Comparison of ENCODE assay signal across 2 cellular contexts in the genomic region with DNA sequence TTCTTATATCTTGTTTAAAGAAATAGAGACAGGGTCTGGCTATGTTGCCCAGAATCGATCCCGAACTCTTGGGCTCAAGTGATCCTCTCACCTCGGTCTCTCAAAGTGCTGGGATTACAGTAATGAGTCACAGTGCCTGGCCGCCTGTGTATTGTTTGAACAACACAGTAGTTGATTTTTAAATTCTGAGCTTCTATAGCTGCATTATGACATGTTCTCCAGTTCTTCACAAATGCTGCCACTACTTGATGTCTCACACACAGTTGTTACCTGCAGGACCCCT.
TF ChIP-seq lines count a peak whose summit lies in the region.

No MANE protein-coding gene starts in this region.

TF ChIP-seq in IMR-90, 13 proteins besides CTCF, POLR2A, EP300 and RAD21:
- TF ChIP-seq FOS (IDR thresholded peaks at IDR 0.05; ENCODE audit: low read depth, low read length) (0 out of 2 replicates have a peak, but pooled peaks have one; percentile 8), ELK1 (IDR thresholded peaks at IDR 0.05; ENCODE audit: borderline replicate concordance, low read depth, low read length) (no peak)

TF ChIP-seq in K562, 482 proteins besides CTCF, POLR2A, EP300 and RAD21:
- TF ChIP-seq JUN (IDR thresholded peaks at IDR 0.05; ENCODE audit: borderline replicate concordance, low read depth, low read length) (0 out of 2 replicates have a peak, but pooled peaks have one; percentile 14), JUN (CRISPR knock-in tag; IDR thresholded peaks at IDR 0.05; ENCODE audit: borderline replicate concordance) (no peak), ZFP36 (IDR thresholded peaks at IDR 0.05; ENCODE audit: low read depth, low read length, partially characterized antibody) (peak; percentile 9), SMAD2 (IDR thresholded peaks at IDR 0.05; ENCODE audit: low read depth, low read length) (no peak)
